In the genomic region with DNA sequence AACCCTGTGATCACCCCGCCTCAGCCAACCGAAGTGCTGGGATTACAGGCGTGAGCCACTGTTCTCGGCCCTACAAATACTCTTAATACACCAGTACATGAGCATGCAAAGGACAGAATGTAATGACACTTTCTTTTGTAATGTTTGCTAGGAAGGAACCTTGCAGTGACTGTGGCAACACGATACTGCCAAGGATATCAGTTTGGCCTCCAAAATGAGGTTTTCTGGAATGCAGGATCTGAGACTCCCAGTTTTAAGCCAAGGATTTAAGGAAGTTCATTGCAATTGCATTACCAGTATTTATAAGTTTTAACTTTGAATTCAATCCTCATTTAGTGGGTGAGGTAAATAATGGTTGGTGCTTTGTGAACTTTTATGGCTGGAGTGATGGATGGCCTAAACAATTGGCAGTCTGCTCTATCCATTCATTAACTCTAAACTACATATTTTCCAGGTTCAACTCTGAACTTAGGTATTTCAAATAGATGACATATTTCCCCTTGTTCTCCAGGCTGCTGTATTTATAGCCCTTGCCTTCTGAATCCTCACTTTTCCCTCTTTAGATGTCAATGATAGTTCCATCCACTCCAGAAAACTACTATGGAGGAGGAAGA, we compare ENCODE assay signal across 14 cellular contexts.
DNase-seq lines count a peak whose midpoint lies in the region; ATAC-seq and TF ChIP-seq lines count a peak whose summit lies in the region.
"Had no signal": no experiment of that assay in that cellular context is flagged by ENCODE, and none has a peak within 500 bp of the region (broad histone marks: within the 10 kb centered on the region; RNA-seq: fewer than 3 reads in every experiment).

No MANE protein-coding gene starts in this region.

- DNase-seq in AG20443 (ENCODE audit: low spot score) (peak; percentile 52), M059J (ENCODE audit: low read depth) (peak; percentile 36), body of pancreas (no peak), left lung (no peak), nucleus accumbens (lab: John Stamatoyannopoulos, UW) (no peak), CD1c-positive myeloid dendritic cell (ENCODE audit: extremely low spot score) (no peak)
- DNase-seq: ACHN; CD4-positive, CD25-positive, alpha-beta regulatory T cell; DMS53; GF-D8; GOT3; H9 had no signal

- TF ChIP-seq POLR2A in body of pancreas (IDR thresholded peaks at IDR 0.05) = no peak

- H3K36me3 ChIP-seq in body of pancreas (replicated peaks in 1 of 2; ENCODE audit: insufficient read depth in 1 of 2, low read depth in 2 of 2) (no peaks in the 10 kb centered on the region), left lung (no peaks in the 10 kb centered on the region)

- H3K27ac ChIP-seq in body of pancreas (peak overlapping the region in 2 of 4 donors; percentile 13 to 28), left lung (no peak overlapping the region)
- H3K27ac ChIP-seq: HL-60 had no signal

- TF ChIP-seq CTCF in body of pancreas (IDR thresholded peaks at IDR 0.05) (no peak), left lung (IDR thresholded peaks at IDR 0.05) (no peak)

- H3K27me3 ChIP-seq in body of pancreas (no peaks in the 10 kb centered on the region), left lung (no peaks in the 10 kb centered on the region)

- no peak overlapping the region for H3K4me3 ChIP-seq in body of pancreas
- H3K4me3 ChIP-seq in left lung = no peak overlapping the region

- ATAC-seq in body of pancreas (peak; percentile 67), left lung (no peak), HG03521 (IDR thresholded peaks at IDR 0.05; ENCODE audit: unreplicated experiment) (no peak)

- H3K9me3 ChIP-seq in body of pancreas = no peaks in the 10 kb centered on the region
- no peaks in the 10 kb centered on the region for H3K9me3 ChIP-seq in left lung

- 77 to 78% methylated on average over 5 of the region's 5 CpGs for WGBS in body of pancreas, 2 donors

- intact Hi-C loops in body of pancreas (cut with DNase I) = no loop called here
- intact Hi-C loops in left lung (cut with DNase I) = no loop called here

- peaks cover 18% of the 10 kb centered on the region for H3K4me1 ChIP-seq in body of pancreas
- peaks cover 0 to 13% of the 10 kb centered on the region in 2 donors for H3K4me1 ChIP-seq in left lung

Comparison
In these comparisons a context has a peak if more than half of its experiments do, and no peak if none do; other contexts are left out.
1. DNase-seq: peak in AG20443 (single experiment) and M059J (single experiment); none in body of pancreas (0 of 4), left lung (0 of 2), nucleus accumbens (0 of 56) and CD1c-positive myeloid dendritic cell (single experiment).